Comparison of ENCODE assay signal across 9 cellular contexts in genomic region chr19:4694211-4694987, GRCh38. TPM values are rescaled to one million over a fixed set of nuclear protein-coding genes. Genes with fewer than 3 reads are reported as not detected.
A peak's percentile ranks its signal among the peaks of the same experiment; 100 is the strongest.
DNase-seq lines count a peak whose midpoint lies in the region; ATAC-seq and TF ChIP-seq lines count a peak whose summit lies in the region.
"Had no signal": no experiment of that assay in that cellular context is flagged by ENCODE, and none has a peak within 500 bp of the region (broad histone marks: within the 10 kb centered on the region; RNA-seq: fewer than 3 reads in every experiment).

No MANE protein-coding gene starts in this region.

- H3K4me1 Mint-ChIP-seq in activated CD8-positive, alpha-beta memory T cell treated with anti-CD3 and anti-CD28 coated beads, Interleukin-2, amount 10 ng/mL, durations not matched to agents 7 days and 5 days, result no peaks in the 10 kb centered on the region
- H3K4me1 Mint-ChIP-seq: neural crest cell had no signal

- no peaks in the 10 kb centered on the region for H3K9me3 Mint-ChIP-seq in activated CD8-positive, alpha-beta memory T cell treated with anti-CD3 and anti-CD28 coated beads, Interleukin-2, amount 10 ng/mL, durations not matched to agents 7 days and 5 days (ENCODE audit: low read depth)
- H3K9me3 Mint-ChIP-seq: neural crest cell had no signal

- DNase-seq in AG08396 (ENCODE audit: low spot score) (peak; percentile 93), NB4 (ENCODE audit: low read depth) (peak; percentile 14), choroid plexus epithelial cell (ENCODE audit: low read depth) (peak; percentile 97), lung microvascular endothelial cell (ENCODE audit: low read depth in 2 of 2) (peak; percentile 97 to 98), colonic mucosa (no peak)
- no peak for DNase-seq in activated CD8-positive, alpha-beta memory T cell treated with anti-CD3 and anti-CD28 coated beads, Interleukin-2, amount 10 ng/mL, durations not matched to agents 7 days and 5 days

- H3K27ac ChIP-seq in colonic mucosa, result no peak overlapping the region

- CTCF ChIA-PET in activated CD8-positive, alpha-beta memory T cell treated with anti-CD3 and anti-CD28 coated beads, Interleukin-2, amount 10 ng/mL, durations not matched to agents 7 days and 5 days (lab: Charles Lee), result no interaction called here

- H3K27me3 ChIP-seq in colonic mucosa, result no peaks in the 10 kb centered on the region

- no peak overlapping the region for H3K4me3 Mint-ChIP-seq in activated CD8-positive, alpha-beta memory T cell treated with anti-CD3 and anti-CD28 coated beads, Interleukin-2, amount 10 ng/mL, durations not matched to agents 7 days and 5 days
- H3K4me3 Mint-ChIP-seq: neural crest cell had no signal

- no peak overlapping the region for H3K9ac ChIP-seq in colonic mucosa (ENCODE audit: low read depth in 2 of 2, low read length in 2 of 2)

- ATAC-seq in activated CD8-positive, alpha-beta memory T cell treated with anti-CD3 and anti-CD28 coated beads, Interleukin-2, amount 10 ng/mL, durations not matched to agents 7 days and 5 days, result no peak
- ATAC-seq in HG03354 (IDR thresholded peaks at IDR 0.05; ENCODE audit: poor library complexity, severe bottlenecking, unreplicated experiment) (no peak), HG02763 (IDR thresholded peaks at IDR 0.05; ENCODE audit: unreplicated experiment) (no peak)

- intact Hi-C loops in colonic mucosa (cut with DNase I), result no loop called here

- no peaks in the 10 kb centered on the region for H3K27me3 Mint-ChIP-seq in activated CD8-positive, alpha-beta memory T cell treated with anti-CD3 and anti-CD28 coated beads, Interleukin-2, amount 10 ng/mL, durations not matched to agents 7 days and 5 days

- H3K4me3 ChIP-seq in NB4 (ENCODE audit: low read depth, low read length) (no peak overlapping the region), choroid plexus epithelial cell (ENCODE audit: low read depth, low read length) (no peak overlapping the region), colonic mucosa (no peak overlapping the region)

- no peaks in the 10 kb centered on the region for H3K4me1 ChIP-seq in colonic mucosa

- H3K36me3 Mint-ChIP-seq in activated CD8-positive, alpha-beta memory T cell treated with anti-CD3 and anti-CD28 coated beads, Interleukin-2, amount 10 ng/mL, durations not matched to agents 7 days and 5 days, result peaks cover 31% of the 10 kb centered on the region

- peaks cover 30% of the 10 kb centered on the region for H3K36me3 ChIP-seq in colonic mucosa

- no peaks in the 10 kb centered on the region for H3K9me3 ChIP-seq in colonic mucosa

- TF ChIP-seq POLR2A in NB4 (IDR thresholded peaks at IDR 0.05; ENCODE audit: extremely low read depth, insufficient read length), result no peak

- TF ChIP-seq CTCF in NB4 (IDR thresholded peaks at IDR 0.05; ENCODE audit: low read depth, low read length) (no peak), choroid plexus epithelial cell (conservative IDR thresholded peaks at IDR 0.05; ENCODE audit: low read depth, low read length) (no peak), colonic mucosa (IDR thresholded peaks at IDR 0.05) (no peak)

- no peak overlapping the region for H3K27ac Mint-ChIP-seq in activated CD8-positive, alpha-beta memory T cell treated with anti-CD3 and anti-CD28 coated beads, Interleukin-2, amount 10 ng/mL, durations not matched to agents 7 days and 5 days

RNA-seq across cellular contexts. Expression of gene MYDGF, which starts 24.3 kb away (rescaled TPM):
- 138 and 149 TPM in 2 replicates for total RNA-seq in lung microvascular endothelial cell
- 100 to 1,000 TPM; 108 to 182 TPM for total RNA-seq in colonic mucosa
- 10 to 100 TPM; 47.7 to 60.8 TPM for total RNA-seq in activated CD8-positive, alpha-beta memory T cell treated with anti-CD3 and anti-CD28 coated beads, Interleukin-2, amount 10 ng/mL, durations not matched to agents 7 days and 5 days

RNA-seq across cellular contexts. Expression of gene DPP9, which starts 29.2 kb away (rescaled TPM):
- total RNA-seq in lung microvascular endothelial cell (14.2 and 19.4 TPM in 2 replicates), colonic mucosa (100 to 1,000 TPM in 1 of 2 donors, 10 to 100 TPM in 1; 56.3 to 100 TPM)
- total RNA-seq in activated CD8-positive, alpha-beta memory T cell treated with anti-CD3 and anti-CD28 coated beads, Interleukin-2, amount 10 ng/mL, durations not matched to agents 7 days and 5 days, result 10 to 100 TPM; 92.5 to 98.0 TPM

RNA-seq across cellular contexts. Expression of gene TNFAIP8L1, which starts 55.1 kb away (rescaled TPM):
- total RNA-seq in lung microvascular endothelial cell, result 53.2 and 69.4 TPM in 2 replicates
- total RNA-seq in colonic mucosa, result 10 to 100 TPM; 14.2 to 24.1 TPM
- total RNA-seq in activated CD8-positive, alpha-beta memory T cell treated with anti-CD3 and anti-CD28 coated beads, Interleukin-2, amount 10 ng/mL, durations not matched to agents 7 days and 5 days, result 10 to 100 TPM; 15.7 to 20.1 TPM

Comparison
In these comparisons a context has a peak if more than half of its experiments do, and no peak if none do; other contexts are left out.
1. DNase-seq: peak in AG08396 (single experiment), NB4 (single experiment), choroid plexus epithelial cell (single experiment) and lung microvascular endothelial cell (2 of 2); none in colonic mucosa (single experiment) and activated CD8-positive, alpha-beta memory T cell treated with anti-CD3 and anti-CD28 coated beads, Interleukin-2, amount 10 ng/mL, durations not matched to agents 7 days and 5 days (single experiment).